ENCODE assay signal across 28 cellular contexts in genomic region chr5:169304175-169304574, GRCh38. TPM values are rescaled to one million over a fixed set of nuclear protein-coding genes. Genes with fewer than 3 reads are reported as not detected.
"Had no signal": no experiment of that assay in that cellular context is flagged by ENCODE, and none has a peak within 500 bp of the region (broad histone marks: within the 10 kb centered on the region; RNA-seq: fewer than 3 reads in every experiment).

No MANE protein-coding gene starts in this region.

- FAIRE-seq: endometrium, islet of Langerhans, keratinocyte had no signal

- H3K4me3 ChIP-seq: colonic mucosa, esophagus squamous epithelium, gastrocnemius medialis, heart right ventricle, left lung, lower lobe of right lung, mucosa of descending colon had no signal

- H3K9me3 ChIP-seq: colonic mucosa, esophagus squamous epithelium, gastrocnemius medialis, heart right ventricle, left lung, lower lobe of right lung, mucosa of descending colon had no signal

- DNase-seq: colonic mucosa; cortex of kidney; effector CD8-positive, alpha-beta T cell; effector memory CD8-positive, alpha-beta T cell; endodermal cell; erythroblast; esophagus squamous epithelium; foreskin fibroblast; foreskin melanocyte; gastrocnemius medialis; glutamatergic neuron; head of caudate nucleus; heart right ventricle; hippocampal formation; left cardiac atrium; left lung; left ventricle myocardium superior; lower lobe of right lung; mesenchymal stem cell; mucosa of descending colon; naive B cell had no signal

- H3K36me3 ChIP-seq: colonic mucosa, esophagus squamous epithelium, gastrocnemius medialis, heart right ventricle, left lung, lower lobe of right lung had no signal

- H3K4me1 ChIP-seq: colonic mucosa had no signal

- ATAC-seq: effector memory CD8-positive, alpha-beta T cell; esophagus mucosa; gastrocnemius medialis; heart right ventricle; left cardiac atrium; left lung; left ventricle myocardium superior; lower lobe of right lung; mucosa of descending colon had no signal

- H3K27ac ChIP-seq: colonic mucosa, epithelial cell of prostate, esophagus squamous epithelium, gastrocnemius medialis, heart right ventricle, left lung, lower lobe of right lung had no signal

RNA-seq across cellular contexts. Expression of gene SLIT3, which starts 3.2 kb away (rescaled TPM):
- total RNA-seq: dermis microvascular lymphatic vessel endothelial cell, myocyte had no signal
